ENCODE assay signal across 30 cellular contexts in genomic region chr14:34890937-34891336, GRCh38.
"Had no signal": no experiment of that assay in that cellular context is flagged by ENCODE, and none has a peak within 500 bp of the region (broad histone marks: within the 10 kb centered on the region; RNA-seq: fewer than 3 reads in every experiment).

No MANE protein-coding gene starts in this region.

- H3K4me3 ChIP-seq: ascending aorta, cardiac muscle cell had no signal

- ATAC-seq: activated CD8-positive, alpha-beta T cell treated with anti-CD3 and anti-CD28 coated beads for 36 hours; activated naive CD8-positive, alpha-beta T cell treated with anti-CD3 and anti-CD28 coated beads, Interleukin-2, amount 50 U/mL, for 24 hours; activated T-cell treated with anti-CD3 and anti-CD28 coated beads, Interleukin-2, amount 50 U/mL, for 4 hours; activated T-cell treated with anti-CD3 and anti-CD28 coated beads, Interleukin-2, amount 50 U/mL, for 72 hours; activated T-helper 17 cell treated with anti-CD3 and anti-CD28 coated beads, Interleukin-2, amount 50 U/mL, for 72 hours had no signal

- H3K27ac ChIP-seq: ascending aorta, cardiac muscle cell, VCaP had no signal

- H3K36me3 ChIP-seq: ascending aorta, cardiac muscle cell had no signal

- H3K27me3 ChIP-seq: ascending aorta, cardiac muscle cell had no signal

- H3K4me1 ChIP-seq: ascending aorta had no signal

- FAIRE-seq: bronchial epithelial cell had no signal

- DNase-seq: activated B cell treated with CpG ODN at 0.5 μM for 24 hours; activated CD4-positive, alpha-beta memory T cell treated with anti-CD3 and anti-CD28 coated beads for 36 hours; activated CD4-positive, alpha-beta T cell treated with anti-CD3 and anti-CD28 coated beads for 4 hours; activated CD4-positive, alpha-beta T cell treated with anti-CD3 and anti-CD28 coated beads, Interleukin-2, amount 10 ng/mL, durations not matched to agents 24 days and 14 days; activated CD4-positive, alpha-beta T cell treated with anti-CD3 and anti-CD28 coated beads, Interleukin-2, amount 50 U/mL, for 1 hour; activated CD4-positive, alpha-beta T cell treated with anti-CD3 and anti-CD28 coated beads, Interleukin-2, amount 50 U/mL, for 4 hours; activated CD4-positive, CD25-positive, alpha-beta regulatory T cell treated with anti-CD3 and anti-CD28 coated beads, Interleukin-2, amount 50 U/mL, for 72 hours; activated CD8-positive, alpha-beta memory T cell treated with anti-CD3 and anti-CD28 coated beads, Interleukin-2, amount 50 U/mL, for 4 hours; activated CD8-positive, alpha-beta T cell treated with anti-CD3 and anti-CD28 coated beads for 36 hours; activated effector memory CD4-positive, alpha-beta T cell treated with anti-CD3 and anti-CD28 coated beads, Interleukin-2, amount 50 U/mL, for 16 hours; activated gamma-delta T cell treated with Interleukin-2 at 50 U/mL for 16 hours; activated naive CD4-positive, alpha-beta T cell; activated naive CD4-positive, alpha-beta T cell treated with anti-CD3 and anti-CD28 coated beads, Interleukin-2, amount 10 ng/mL, durations not matched to agents 7 days and 5 days; activated naive CD8-positive, alpha-beta T cell treated with anti-CD3 and anti-CD28 coated beads, Interleukin-2, amount 10 ng/mL, durations not matched to agents 7 days and 5 days; activated naive CD8-positive, alpha-beta T cell treated with anti-CD3 and anti-CD28 coated beads, Interleukin-2, amount 50 U/mL, for 24 hours; activated T-cell treated with anti-CD3 and anti-CD28 coated beads for 4 hours; activated T-cell treated with anti-CD3 and anti-CD28 coated beads, Interleukin-2, amount 50 U/mL, for 1 hour; activated T-cell treated with anti-CD3 and anti-CD28 coated beads, Interleukin-2, amount 50 U/mL, for 4 hours; activated T-cell treated with anti-CD3 and anti-CD28 coated beads, Interleukin-2, amount 50 U/mL, for 72 hours; amygdala; anterior cingulate cortex; caudate nucleus; cerebellar nuclear complex; T-helper 2 cell; T-helper 9 cell had no signal

- H3K9me3 ChIP-seq: ascending aorta had no signal
